ENCODE assay signal across 1 cellular context in the genomic region with DNA sequence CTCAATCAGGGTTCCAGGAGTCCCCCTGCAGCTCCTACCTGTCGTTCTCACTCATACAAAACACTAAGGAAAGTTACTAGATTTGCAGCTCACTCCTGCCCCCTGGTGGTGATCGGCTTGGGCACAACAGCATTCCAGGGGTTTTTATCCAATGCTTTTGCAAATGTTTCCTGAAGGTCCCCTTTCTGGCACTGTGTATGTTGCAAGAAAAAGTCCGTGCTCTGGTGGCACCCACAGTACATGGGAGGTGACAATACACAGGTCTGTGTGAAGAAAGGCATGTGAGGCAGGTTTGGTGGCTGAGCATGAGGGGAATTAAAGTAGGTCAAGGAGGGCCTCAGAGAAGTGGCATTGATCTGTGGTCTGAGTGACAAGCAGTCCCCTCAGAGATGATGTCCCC.
A peak's percentile ranks its signal among the peaks of the same experiment; 100 is the strongest.
TF ChIP-seq lines count a peak whose summit lies in the region.

No MANE protein-coding gene starts in this region.

TF ChIP-seq in WTC11, 78 proteins besides CTCF, POLR2A, EP300 and RAD21 (continued from another document):
- TF ChIP-seq, protein P1, sequence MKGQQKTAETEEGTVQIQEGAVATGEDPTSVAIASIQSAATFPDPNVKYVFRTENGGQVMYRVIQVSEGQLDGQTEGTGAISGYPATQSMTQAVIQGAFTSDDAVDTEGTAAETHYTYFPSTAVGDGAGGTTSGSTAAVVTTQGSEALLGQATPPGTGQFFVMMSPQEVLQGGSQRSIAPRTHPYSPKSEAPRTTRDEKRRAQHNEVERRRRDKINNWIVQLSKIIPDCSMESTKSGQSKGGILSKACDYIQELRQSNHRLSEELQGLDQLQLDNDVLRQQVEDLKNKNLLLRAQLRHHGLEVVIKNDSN (CRISPR knock-in tag; IDR thresholded peaks at IDR 0.05) = no peak
- TF ChIP-seq, protein P2, sequence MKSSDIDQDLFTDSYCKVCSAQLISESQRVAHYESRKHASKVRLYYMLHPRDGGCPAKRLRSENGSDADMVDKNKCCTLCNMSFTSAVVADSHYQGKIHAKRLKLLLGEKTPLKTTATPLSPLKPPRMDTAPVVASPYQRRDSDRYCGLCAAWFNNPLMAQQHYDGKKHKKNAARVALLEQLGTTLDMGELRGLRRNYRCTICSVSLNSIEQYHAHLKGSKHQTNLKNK (CRISPR knock-in tag; IDR thresholded peaks at IDR 0.05) = no peak
- peak; percentile 81; the same call in 1 of the 2 replicates for TF ChIP-seq TEAD4 (CRISPR knock-in tag; IDR thresholded peaks at IDR 0.05)
- TF ChIP-seq ZNF423 (CRISPR knock-in tag; IDR thresholded peaks at IDR 0.05) = no peak
- TF ChIP-seq, protein P3, sequence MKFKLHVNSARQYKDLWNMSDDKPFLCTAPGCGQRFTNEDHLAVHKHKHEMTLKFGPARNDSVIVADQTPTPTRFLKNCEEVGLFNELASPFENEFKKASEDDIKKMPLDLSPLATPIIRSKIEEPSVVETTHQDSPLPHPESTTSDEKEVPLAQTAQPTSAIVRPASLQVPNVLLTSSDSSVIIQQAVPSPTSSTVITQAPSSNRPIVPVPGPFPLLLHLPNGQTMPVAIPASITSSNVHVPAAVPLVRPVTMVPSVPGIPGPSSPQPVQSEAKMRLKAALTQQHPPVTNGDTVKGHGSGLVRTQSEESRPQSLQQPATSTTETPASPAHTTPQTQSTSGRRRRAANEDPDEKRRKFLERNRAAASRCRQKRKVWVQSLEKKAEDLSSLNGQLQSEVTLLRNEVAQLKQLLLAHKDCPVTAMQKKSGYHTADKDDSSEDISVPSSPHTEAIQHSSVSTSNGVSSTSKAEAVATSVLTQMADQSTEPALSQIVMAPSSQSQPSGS (CRISPR knock-in tag; IDR thresholded peaks at IDR 0.05; ENCODE audit: borderline replicate concordance, low read depth) = no peak
